Comparison of ENCODE assay signal across 1 cellular context in the genomic region with DNA sequence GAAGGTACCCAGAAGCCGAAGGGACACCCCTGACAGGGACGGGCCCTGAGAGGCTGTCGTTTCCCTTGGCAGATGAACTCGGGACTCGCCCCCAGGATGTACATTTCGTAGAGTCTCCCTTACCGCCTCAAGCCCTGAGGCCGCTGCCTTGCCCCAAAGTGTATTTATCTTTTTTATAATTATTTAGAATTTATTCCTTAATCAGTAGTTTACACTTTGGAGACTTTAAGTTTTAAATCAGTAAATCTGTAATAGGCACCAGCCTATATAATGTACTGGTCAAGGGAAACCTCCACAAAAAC.
TF ChIP-seq lines count a peak whose summit lies in the region.

No MANE protein-coding gene starts in this region.

TF ChIP-seq in HepG2, 621 proteins besides CTCF, POLR2A, EP300 and RAD21 (continued from another document):
- TF ChIP-seq, protein P1, sequence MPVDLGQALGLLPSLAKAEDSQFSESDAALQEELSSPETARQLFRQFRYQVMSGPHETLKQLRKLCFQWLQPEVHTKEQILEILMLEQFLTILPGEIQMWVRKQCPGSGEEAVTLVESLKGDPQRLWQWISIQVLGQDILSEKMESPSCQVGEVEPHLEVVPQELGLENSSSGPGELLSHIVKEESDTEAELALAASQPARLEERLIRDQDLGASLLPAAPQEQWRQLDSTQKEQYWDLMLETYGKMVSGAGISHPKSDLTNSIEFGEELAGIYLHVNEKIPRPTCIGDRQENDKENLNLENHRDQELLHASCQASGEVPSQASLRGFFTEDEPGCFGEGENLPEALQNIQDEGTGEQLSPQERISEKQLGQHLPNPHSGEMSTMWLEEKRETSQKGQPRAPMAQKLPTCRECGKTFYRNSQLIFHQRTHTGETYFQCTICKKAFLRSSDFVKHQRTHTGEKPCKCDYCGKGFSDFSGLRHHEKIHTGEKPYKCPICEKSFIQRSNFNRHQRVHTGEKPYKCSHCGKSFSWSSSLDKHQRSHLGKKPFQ (CRISPR knock-in tag; IDR thresholded peaks at IDR 0.05; ENCODE audit: insufficient replicate concordance): peak; percentile 4
- TF ChIP-seq IRF9 (CRISPR knock-in tag; IDR thresholded peaks at IDR 0.05; ENCODE audit: borderline replicate concordance) (no peak), BCLAF1 (IDR thresholded peaks at IDR 0.05) (no peak)
- TF ChIP-seq, protein P2, sequence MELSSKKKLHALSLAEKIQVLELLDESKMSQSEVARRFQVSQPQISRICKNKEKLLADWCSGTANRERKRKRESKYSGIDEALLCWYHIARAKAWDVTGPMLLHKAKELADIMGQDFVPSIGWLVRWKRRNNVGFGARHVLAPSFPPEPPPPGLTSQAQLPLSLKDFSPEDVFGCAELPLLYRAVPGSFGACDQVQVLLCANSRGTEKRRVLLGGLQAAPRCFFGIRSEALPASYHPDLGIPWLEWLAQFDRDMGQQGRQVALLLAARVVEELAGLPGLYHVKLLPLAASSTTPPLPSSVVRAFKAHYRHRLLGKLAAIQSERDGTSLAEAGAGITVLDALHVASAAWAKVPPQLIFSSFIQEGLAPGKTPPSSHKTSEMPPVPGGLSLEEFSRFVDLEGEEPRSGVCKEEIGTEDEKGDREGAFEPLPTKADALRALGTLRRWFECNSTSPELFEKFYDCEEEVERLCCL (CRISPR knock-in tag; IDR thresholded peaks at IDR 0.05; ENCODE audit: borderline replicate concordance): 0 out of 2 replicates have a peak, but pooled peaks have one; percentile 2
- TF ChIP-seq, protein P3, sequence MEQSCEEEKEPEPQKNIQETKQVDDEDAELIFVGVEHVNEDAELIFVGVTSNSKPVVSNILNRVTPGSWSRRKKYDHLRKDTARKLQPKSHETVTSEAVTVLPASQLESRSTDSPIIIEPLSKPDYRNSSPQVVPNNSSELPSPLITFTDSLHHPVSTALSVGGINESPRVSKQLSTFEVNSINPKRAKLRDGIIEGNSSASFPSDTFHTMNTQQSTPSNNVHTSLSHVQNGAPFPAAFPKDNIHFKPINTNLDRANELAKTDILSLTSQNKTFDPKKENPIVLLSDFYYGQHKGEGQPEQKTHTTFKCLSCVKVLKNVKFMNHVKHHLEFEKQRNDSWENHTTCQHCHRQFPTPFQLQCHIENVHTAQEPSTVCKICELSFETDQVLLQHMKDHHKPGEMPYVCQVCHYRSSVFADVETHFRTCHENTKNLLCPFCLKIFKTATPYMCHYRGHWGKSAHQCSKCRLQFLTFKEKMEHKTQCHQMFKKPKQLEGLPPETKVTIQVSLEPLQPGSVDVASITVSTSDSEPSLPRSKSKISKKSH (CRISPR knock-in tag; IDR thresholded peaks at IDR 0.05; ENCODE audit: borderline replicate concordance): no peak
